15 cellular contexts compared by ENCODE assay signal in the genomic region with DNA sequence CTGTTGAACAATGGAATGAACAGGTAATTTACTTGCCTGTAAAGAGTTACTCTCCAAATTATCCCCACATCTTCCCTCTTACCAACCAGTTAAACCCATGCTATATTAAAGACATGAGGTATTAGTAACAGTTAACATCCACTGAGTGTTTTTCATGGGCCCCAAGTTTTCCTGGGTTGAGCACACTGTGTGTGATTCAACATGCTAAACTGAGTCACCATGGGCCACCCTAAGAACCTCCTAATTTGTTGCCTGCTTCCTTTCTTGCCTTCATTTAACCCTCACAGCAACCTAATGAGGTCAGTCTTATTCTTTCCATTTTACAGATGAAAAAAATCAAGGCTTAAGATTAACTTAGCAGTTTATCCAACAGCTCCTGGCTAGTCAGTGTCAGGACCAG.
"Had no signal": no experiment of that assay in that cellular context is flagged by ENCODE, and none has a peak within 500 bp of the region (broad histone marks: within the 10 kb centered on the region; RNA-seq: fewer than 3 reads in every experiment).

No MANE protein-coding gene starts in this region.

- H3K27ac ChIP-seq: colonic mucosa, prostate gland, vagina had no signal

- H3K9me3 ChIP-seq: colonic mucosa, prostate gland, stomach, vagina had no signal

- H3K27ac Mint-ChIP-seq: activated CD4-positive, alpha-beta T cell treated with anti-CD3 and anti-CD28 coated beads, Interleukin-2, amount 10 ng/mL, durations not matched to agents 24 days and 14 days; activated naive CD8-positive, alpha-beta T cell treated with anti-CD3 and anti-CD28 coated beads, Interleukin-2, amount 10 ng/mL, durations not matched to agents 7 days and 5 days had no signal

- H3K4me3 ChIP-seq: colonic mucosa, prostate gland, stomach, vagina had no signal

- H3K4me3 Mint-ChIP-seq: activated CD4-positive, alpha-beta T cell treated with anti-CD3 and anti-CD28 coated beads, Interleukin-2, amount 10 ng/mL, durations not matched to agents 24 days and 14 days; activated naive CD8-positive, alpha-beta T cell treated with anti-CD3 and anti-CD28 coated beads, Interleukin-2, amount 10 ng/mL, durations not matched to agents 7 days and 5 days; nephron progenitor cell had no signal

- H3K27me3 ChIP-seq: colonic mucosa, stomach, vagina had no signal

- H3K9me3 Mint-ChIP-seq: activated CD4-positive, alpha-beta T cell treated with anti-CD3 and anti-CD28 coated beads, Interleukin-2, amount 10 ng/mL, durations not matched to agents 24 days and 14 days; activated naive CD8-positive, alpha-beta T cell treated with anti-CD3 and anti-CD28 coated beads, Interleukin-2, amount 10 ng/mL, durations not matched to agents 7 days and 5 days; nephron progenitor cell had no signal

- H3K36me3 ChIP-seq: colonic mucosa, prostate gland, stomach, vagina had no signal

- DNase-seq: activated CD4-positive, alpha-beta T cell treated with anti-CD3 and anti-CD28 coated beads, Interleukin-2, amount 10 ng/mL, durations not matched to agents 24 days and 14 days; activated effector memory CD4-positive, alpha-beta T cell treated with Interleukin-2 at 50 U/mL for 16 hours; activated naive CD8-positive, alpha-beta T cell treated with anti-CD3 and anti-CD28 coated beads, Interleukin-2, amount 10 ng/mL, durations not matched to agents 7 days and 5 days; activated T-cell treated with anti-CD3 and anti-CD28 coated beads for 4 hours; anterior cingulate cortex; colonic mucosa; effector memory CD4-positive, alpha-beta T cell; glutamatergic neuron; mesendoderm; nephron progenitor cell; stimulated activated CD4-positive, alpha-beta T cell treated with anti-CD3 and anti-CD28 coated beads, Interleukin-4, amount 100 ng/mL, for 4 hours; stomach; T1000 had no signal

- H3K4me1 ChIP-seq: colonic mucosa, prostate gland had no signal

- H3K36me3 Mint-ChIP-seq: activated naive CD8-positive, alpha-beta T cell treated with anti-CD3 and anti-CD28 coated beads, Interleukin-2, amount 10 ng/mL, durations not matched to agents 7 days and 5 days had no signal

- H3K27me3 Mint-ChIP-seq: activated CD4-positive, alpha-beta T cell treated with anti-CD3 and anti-CD28 coated beads, Interleukin-2, amount 10 ng/mL, durations not matched to agents 24 days and 14 days had no signal
